Comparison of ENCODE assay signal across 25 cellular contexts in the genomic region with DNA sequence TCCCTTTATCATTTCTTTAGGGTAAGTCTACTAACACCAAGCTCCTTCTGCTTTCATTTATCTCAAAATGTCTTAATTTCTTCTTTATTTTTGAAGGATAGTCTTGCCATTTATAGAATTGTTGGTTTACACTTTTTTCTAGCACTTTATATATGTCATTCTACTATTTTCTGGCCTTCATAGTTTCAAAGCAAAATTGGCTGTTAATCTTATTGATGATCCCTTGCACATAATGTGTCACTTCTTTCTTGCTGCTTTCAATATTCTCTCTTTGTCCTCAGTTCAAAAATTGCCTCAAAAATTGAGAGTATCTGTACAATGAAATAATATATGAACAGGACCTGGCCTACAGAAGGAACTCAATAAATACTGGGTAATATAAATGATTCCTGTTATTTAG.
"Had no signal": no experiment of that assay in that cellular context is flagged by ENCODE, and none has a peak within 500 bp of the region (broad histone marks: within the 10 kb centered on the region; RNA-seq: fewer than 3 reads in every experiment).

No MANE protein-coding gene starts in this region.

- H2AFZ ChIP-seq: PC-9 had no signal

- H3K4me3 ChIP-seq: ascending aorta, cardiac muscle cell, colonic mucosa, PC-9 had no signal

- H3K27ac ChIP-seq: ascending aorta, cardiac muscle cell, colonic mucosa, PC-9, WERI-Rb-1 had no signal

- H3K4me1 ChIP-seq: ascending aorta, colonic mucosa had no signal

- H3K9me3 ChIP-seq: colonic mucosa had no signal

- H3K4me2 ChIP-seq: PC-9 had no signal

- H3K27me3 ChIP-seq: ascending aorta, cardiac muscle cell, colonic mucosa had no signal

- ATAC-seq: activated CD8-positive, alpha-beta T cell treated with anti-CD3 and anti-CD28 coated beads for 36 hours had no signal

- DNase-seq: activated CD4-positive, alpha-beta T cell treated with anti-CD3 and anti-CD28 coated beads, Interleukin-2, amount 10 ng/mL, durations not matched to agents 24 days and 14 days; activated CD4-positive, alpha-beta T cell treated with anti-CD3 and anti-CD28 coated beads, Interleukin-2, amount 50 U/mL, for 4 hours; activated CD8-positive, alpha-beta T cell treated with anti-CD3 and anti-CD28 coated beads for 36 hours; activated gamma-delta T cell; activated naive CD4-positive, alpha-beta T cell treated with Interleukin-2 at 50 U/mL for 16 hours; activated naive CD8-positive, alpha-beta T cell treated with anti-CD3 and anti-CD28 coated beads, Interleukin-2, amount 10 ng/mL, durations not matched to agents 7 days and 5 days; activated T-cell treated with anti-CD3 and anti-CD28 coated beads, Interleukin-2, amount 50 U/mL, for 24 hours; amygdala; colonic mucosa; NCI-H1092 treated with DMSO at 0.1 percent for 48 hours; NCI-H1417; NCI-H1930; NCI-H345; NCI-H526; NCI-H748 treated with DMSO at 0.1 percent for 48 hours; NK-92 treated with Interleukin-12 subunit alpha and Interleukin-12 subunit beta, amount 100 ng/mL, for 24 hours; PC-9; Right ventricle myocardium superior; SW 1271; T-helper 1 cell; T-helper 2 cell; T-helper 9 cell; WERI-Rb-1 had no signal

- H3K36me3 ChIP-seq: ascending aorta, cardiac muscle cell, colonic mucosa, WERI-Rb-1 had no signal
